ENCODE assay signal across 29 cellular contexts in the genomic region with DNA sequence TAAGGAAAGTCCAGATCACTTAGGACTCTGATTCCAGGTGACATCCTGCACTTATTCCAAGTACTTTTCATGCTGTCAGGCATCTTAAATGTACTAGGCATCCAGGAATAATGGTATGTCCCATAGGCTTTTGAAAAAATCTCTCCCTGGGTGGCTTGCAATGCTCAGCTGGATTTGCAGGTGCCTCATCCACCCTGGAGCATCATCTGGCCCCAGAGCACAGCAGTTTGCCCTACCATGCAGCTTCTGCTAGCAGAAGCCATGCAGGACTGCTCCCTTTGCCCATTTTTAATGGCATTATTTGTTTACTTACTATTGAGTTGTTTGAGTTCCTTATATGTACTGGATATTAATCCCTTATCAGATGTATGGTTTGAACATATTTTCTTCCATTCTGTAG.
"Had no signal": no experiment of that assay in that cellular context is flagged by ENCODE, and none has a peak within 500 bp of the region (broad histone marks: within the 10 kb centered on the region; RNA-seq: fewer than 3 reads in every experiment).

No MANE protein-coding gene starts in this region.

- H3K27ac Mint-ChIP-seq: dendritic cell treated with granulocyte-macrophage colony-stimulating factor and Interleukin-4, amounts not matched to agents 40 ng/mL and 50 ng/mL, for 4 days; endodermal cell; mesothelial cell of epicardium; natural killer cell treated with Interleukin-12 subunit alpha and Interleukin-12 subunit beta and Interleukin-15 and Interleukin-18, amount 100 ng/mL, for 72 hours; progenitor cell of endocrine pancreas; stimulated activated naive B cell treated with anti-CD40 and anti-IgM and Interleukin-4, amounts not matched to agents 10 μg/mL and 1 μg/mL and 100 μg/mL, for 72 hours; stimulated activated naive CD8-positive, alpha-beta T cell treated with anti-CD3 and anti-CD28 coated beads, Interleukin-15, Interleukin-2, amounts not matched to agents 100 ng/mL and 50 ng/mL, for 24 hours had no signal

- H3K4me1 ChIP-seq: gastrocnemius medialis, parathyroid adenoma, right lobe of liver, tibial nerve, upper lobe of left lung had no signal

- H3K36me3 ChIP-seq: gastrocnemius medialis, left lung, neutrophil, right lobe of liver, thoracic aorta, upper lobe of left lung had no signal

- H3K27ac ChIP-seq: epithelial cell of prostate, gastrocnemius medialis, left lung, neutrophil, parathyroid adenoma, right lobe of liver, thoracic aorta, tibial nerve, upper lobe of left lung had no signal

- H3K4me3 Mint-ChIP-seq: dendritic cell treated with granulocyte-macrophage colony-stimulating factor and Interleukin-4, amounts not matched to agents 40 ng/mL and 50 ng/mL, for 4 days; endodermal cell; mesothelial cell of epicardium; naive B cell; natural killer cell treated with Interleukin-12 subunit alpha and Interleukin-12 subunit beta and Interleukin-15 and Interleukin-18, amount 100 ng/mL, for 72 hours; neural crest cell; stimulated activated naive B cell treated with anti-CD40 and anti-IgM and Interleukin-4, amounts not matched to agents 10 μg/mL and 1 μg/mL and 100 μg/mL, for 72 hours; stimulated activated naive CD8-positive, alpha-beta T cell treated with anti-CD3 and anti-CD28 coated beads, Interleukin-15, Interleukin-2, amounts not matched to agents 100 ng/mL and 50 ng/mL, for 24 hours had no signal

- ATAC-seq: esophagus mucosa; gastrocnemius medialis; left lung; mucosa of descending colon; natural killer cell treated with Interleukin-12 subunit alpha and Interleukin-12 subunit beta and Interleukin-15 and Interleukin-18, amount 100 ng/mL, for 72 hours; right lobe of liver; stimulated activated naive B cell treated with anti-CD40 and anti-IgM and Interleukin-4, amounts not matched to agents 10 μg/mL and 1 μg/mL and 100 μg/mL, for 72 hours had no signal

- H3K27me3 Mint-ChIP-seq: dendritic cell treated with granulocyte-macrophage colony-stimulating factor and Interleukin-4, amounts not matched to agents 40 ng/mL and 50 ng/mL, for 4 days; naive B cell; natural killer cell treated with Interleukin-12 subunit alpha and Interleukin-12 subunit beta and Interleukin-15 and Interleukin-18, amount 100 ng/mL, for 72 hours; progenitor cell of endocrine pancreas; stimulated activated naive B cell treated with anti-CD40 and anti-IgM and Interleukin-4, amounts not matched to agents 10 μg/mL and 1 μg/mL and 100 μg/mL, for 72 hours; stimulated activated naive CD8-positive, alpha-beta T cell treated with anti-CD3 and anti-CD28 coated beads, Interleukin-15, Interleukin-2, amounts not matched to agents 100 ng/mL and 50 ng/mL, for 24 hours had no signal

- DNase-seq: effector CD8-positive, alpha-beta T cell; endodermal cell; foreskin fibroblast; gastrocnemius medialis; head of caudate nucleus; kidney; left lung; mesenchymal stem cell; mucosa of descending colon; naive B cell; right lobe of liver; small intestine; stimulated activated CD4-positive, alpha-beta T cell treated with anti-CD3 and anti-CD28 coated beads, Interleukin-15, amount 100 ng/mL, for 24 hours; stimulated activated CD4-positive, alpha-beta T cell treated with anti-CD3 and anti-CD28 coated beads, Interleukin-2, amount 100 ng/mL, for 48 hours; stimulated activated naive B cell treated with anti-CD40 and anti-IgM and Interleukin-4, amounts not matched to agents 10 μg/mL and 1 μg/mL and 100 μg/mL, for 72 hours; upper lobe of left lung had no signal

- H3K36me3 Mint-ChIP-seq: mesothelial cell of epicardium; natural killer cell treated with Interleukin-12 subunit alpha and Interleukin-12 subunit beta and Interleukin-15 and Interleukin-18, amount 100 ng/mL, for 72 hours; stimulated activated naive B cell treated with anti-CD40 and anti-IgM and Interleukin-4, amounts not matched to agents 10 μg/mL and 1 μg/mL and 100 μg/mL, for 72 hours had no signal

- H3K9me3 ChIP-seq: gastrocnemius medialis, left lung, mucosa of descending colon, neutrophil, right lobe of liver, thoracic aorta, tibial nerve, upper lobe of left lung had no signal

- H3K4me1 Mint-ChIP-seq: endodermal cell; naive B cell; stimulated activated naive B cell treated with anti-CD40 and anti-IgM and Interleukin-4, amounts not matched to agents 10 μg/mL and 1 μg/mL and 100 μg/mL, for 72 hours had no signal

- H3K9me3 Mint-ChIP-seq: dendritic cell treated with granulocyte-macrophage colony-stimulating factor and Interleukin-4, amounts not matched to agents 40 ng/mL and 50 ng/mL, for 4 days; endodermal cell; mesothelial cell of epicardium; naive B cell; natural killer cell treated with Interleukin-12 subunit alpha and Interleukin-12 subunit beta and Interleukin-15 and Interleukin-18, amount 100 ng/mL, for 72 hours; neural crest cell; stimulated activated naive B cell treated with anti-CD40 and anti-IgM and Interleukin-4, amounts not matched to agents 10 μg/mL and 1 μg/mL and 100 μg/mL, for 72 hours; stimulated activated naive CD8-positive, alpha-beta T cell treated with anti-CD3 and anti-CD28 coated beads, Interleukin-15, Interleukin-2, amounts not matched to agents 100 ng/mL and 50 ng/mL, for 24 hours had no signal

- FAIRE-seq: kidney, small intestine, urothelium cell line had no signal

- H3K4me3 ChIP-seq: gastrocnemius medialis, left lung, mucosa of descending colon, right lobe of liver, thoracic aorta, tibial nerve, upper lobe of left lung had no signal
